ENCODE assay signal across 9 cellular contexts in genomic region chr3:20054549-20054987, GRCh38. TPM values are rescaled to one million over a fixed set of nuclear protein-coding genes. Genes with fewer than 3 reads are reported as not detected.
A peak's percentile ranks its signal among the peaks of the same experiment; 100 is the strongest.
DNase-seq lines count a peak whose midpoint lies in the region; ATAC-seq, FAIRE-seq and TF ChIP-seq lines count a peak whose summit lies in the region.
"Had no signal": no experiment of that assay in that cellular context is flagged by ENCODE, and none has a peak within 500 bp of the region (broad histone marks: within the 10 kb centered on the region; RNA-seq: fewer than 3 reads in every experiment).

No MANE protein-coding gene starts in this region.

- no peaks in the 10 kb centered on the region for H3K27me3 ChIP-seq in CD4-positive, CD25-positive, alpha-beta regulatory T cell (ENCODE audit: control insufficient read depth, insufficient read depth, low read length)
- no peaks in the 10 kb centered on the region for H3K27me3 ChIP-seq in HL-60 (ENCODE audit: insufficient read depth, poor library complexity, severe bottlenecking)
- H3K27me3 ChIP-seq in astrocyte (ENCODE audit: insufficient read depth, low read length), result no peaks in the 10 kb centered on the region
- no peaks in the 10 kb centered on the region for H3K27me3 ChIP-seq in left lung

- peaks cover 52% of the 10 kb centered on the region for H3K4me1 ChIP-seq in CD4-positive, CD25-positive, alpha-beta regulatory T cell (ENCODE audit: control insufficient read depth, insufficient read depth, low read length, poor library complexity, severe bottlenecking)
- H3K4me1 ChIP-seq in astrocyte (ENCODE audit: insufficient read depth, low read length) (peaks cover 21% of the 10 kb centered on the region), left lung (peaks cover 28 to 53% of the 10 kb centered on the region in 2 donors)

- H3K4me3 ChIP-seq in CD4-positive, CD25-positive, alpha-beta regulatory T cell (ENCODE audit: low read depth, low read length), result peak overlapping the region; percentile 80
- H3K4me3 ChIP-seq in HL-60 (replicated peaks; ENCODE audit: insufficient read depth, low read length), result no peak overlapping the region
- no peak overlapping the region for H3K4me3 ChIP-seq in astrocyte (ENCODE audit: insufficient read depth, low read depth, low read length)
- H3K4me3 ChIP-seq in left lung, result no peak overlapping the region

- no peak for FAIRE-seq in astrocyte (lab: Jason Lieb, UNC)

- peaks cover 13% of the 10 kb centered on the region for H4K20me1 ChIP-seq in astrocyte (ENCODE audit: insufficient read depth, low read length)

- H3K9me3 Mint-ChIP-seq in CD4-positive, CD25-positive, alpha-beta regulatory T cell, result no peaks in the 10 kb centered on the region
- no peaks in the 10 kb centered on the region for H3K9me3 Mint-ChIP-seq in astrocyte (ENCODE audit: unreplicated experiment)
- H3K9me3 Mint-ChIP-seq: stimulated activated naive CD8-positive, alpha-beta T cell treated with anti-CD3 and anti-CD28 coated beads, Interleukin-15, Interleukin-2, amounts not matched to agents 100 ng/mL and 50 ng/mL, for 24 hours had no signal

- peak; percentile 47 to 89 (median 51) for DNase-seq in CD4-positive, CD25-positive, alpha-beta regulatory T cell
- DNase-seq in HL-60 (ENCODE audit: low read depth in 1 of 2, low spot score in 1 of 2) (peak; percentile 93 to 97), SW 1271 (lab: John Stamatoyannopoulos, UW) (peak; percentile 90 to 95), astrocyte (ENCODE audit: low read depth) (peak; percentile 78), left lung (peak in 1 of 2 donors; percentile 39), germinal center (ENCODE audit: low spot score) (no peak)
- DNase-seq in stimulated activated CD8-positive, alpha-beta memory T cell treated with anti-CD3 and anti-CD28 coated beads, Interleukin-7, amount 100 ng/mL, for 48 hours (ENCODE audit: extremely low read depth in 1 of 2, low read depth in 1 of 2), result peak; percentile 43 to 77

- no peak overlapping the region for H3K4me3 Mint-ChIP-seq in CD4-positive, CD25-positive, alpha-beta regulatory T cell
- no peak overlapping the region for H3K4me3 Mint-ChIP-seq in astrocyte (ENCODE audit: unreplicated experiment)
- H3K4me3 Mint-ChIP-seq: stimulated activated naive CD8-positive, alpha-beta T cell treated with anti-CD3 and anti-CD28 coated beads, Interleukin-15, Interleukin-2, amounts not matched to agents 100 ng/mL and 50 ng/mL, for 24 hours had no signal

- peak overlapping the region; percentile 78 for H3K27ac ChIP-seq in CD4-positive, CD25-positive, alpha-beta regulatory T cell (ENCODE audit: insufficient read depth, low read length, poor library complexity, severe bottlenecking)
- H3K27ac ChIP-seq in HL-60 (replicated peaks) (peak overlapping the region; percentile 56), astrocyte (ENCODE audit: low read depth, low read length) (no peak overlapping the region), left lung (peak overlapping the region in 1 of 2 donors; percentile 81)

- peaks cover under 1% of the 10 kb centered on the region for H3K36me3 ChIP-seq in CD4-positive, CD25-positive, alpha-beta regulatory T cell (ENCODE audit: control insufficient read depth, insufficient read depth, low read length)
- H3K36me3 ChIP-seq in astrocyte (ENCODE audit: insufficient read depth, low read length), result no peaks in the 10 kb centered on the region
- H3K36me3 ChIP-seq in left lung, result no peaks in the 10 kb centered on the region

- intact Hi-C loops in left lung (cut with DNase I), result no loop called here

- peaks cover 15 to 41% (median 31%) of the 10 kb centered on the region in 4 donors for H3K4me1 Mint-ChIP-seq in CD4-positive, CD25-positive, alpha-beta regulatory T cell
- peaks cover 3% of the 10 kb centered on the region for H3K4me1 Mint-ChIP-seq in astrocyte (ENCODE audit: low read depth, unreplicated experiment)

- H3K27me3 Mint-ChIP-seq in CD4-positive, CD25-positive, alpha-beta regulatory T cell, result no peaks in the 10 kb centered on the region
- no peaks in the 10 kb centered on the region for H3K27me3 Mint-ChIP-seq in astrocyte (ENCODE audit: low read depth, unreplicated experiment)
- H3K27me3 Mint-ChIP-seq: stimulated activated naive CD8-positive, alpha-beta T cell treated with anti-CD3 and anti-CD28 coated beads, Interleukin-15, Interleukin-2, amounts not matched to agents 100 ng/mL and 50 ng/mL, for 24 hours had no signal

- peak; percentile 92 to 93 for ATAC-seq in CD4-positive, CD25-positive, alpha-beta regulatory T cell (ENCODE audit: low read depth in 2 of 2)
- ATAC-seq in GM21367 (IDR thresholded peaks at IDR 0.05; ENCODE audit: unreplicated experiment) (peak; percentile 70), left lung (peak; percentile 61)

- H3K79me2 ChIP-seq in astrocyte (ENCODE audit: insufficient read depth, low read length), result no peaks in the 10 kb centered on the region

- H3K36me3 Mint-ChIP-seq in CD4-positive, CD25-positive, alpha-beta regulatory T cell, result no peaks in the 10 kb centered on the region
- H3K36me3 Mint-ChIP-seq in astrocyte (ENCODE audit: low read depth, unreplicated experiment), result no peaks in the 10 kb centered on the region

- no peak overlapping the region for H3K9ac ChIP-seq in astrocyte (ENCODE audit: low read length)

- peak overlapping the region in 1 of 3 donors; percentile 2 for H3K27ac Mint-ChIP-seq in CD4-positive, CD25-positive, alpha-beta regulatory T cell
- no peak overlapping the region for H3K27ac Mint-ChIP-seq in astrocyte (ENCODE audit: unreplicated experiment)
- H3K27ac Mint-ChIP-seq: stimulated activated naive CD8-positive, alpha-beta T cell treated with anti-CD3 and anti-CD28 coated beads, Interleukin-15, Interleukin-2, amounts not matched to agents 100 ng/mL and 50 ng/mL, for 24 hours had no signal

- H2AFZ ChIP-seq in astrocyte (ENCODE audit: low read depth, low read length), result no peak overlapping the region

- H3K4me2 ChIP-seq in astrocyte (ENCODE audit: low read length), result no peak overlapping the region

- H3K9me3 ChIP-seq in CD4-positive, CD25-positive, alpha-beta regulatory T cell (ENCODE audit: control insufficient read depth in 2 of 2, low read length in 2 of 2), result no peaks in the 10 kb centered on the region
- no peaks in the 10 kb centered on the region for H3K9me3 ChIP-seq in astrocyte (ENCODE audit: insufficient read depth, low read depth, low read length)
- no peaks in the 10 kb centered on the region for H3K9me3 ChIP-seq in left lung

- TF ChIP-seq CTCF in HL-60 (IDR thresholded peaks at IDR 0.05; ENCODE audit: insufficient read depth, low read length) (no peak), astrocyte (IDR thresholded peaks at IDR 0.05; ENCODE audit: insufficient read depth, low read depth, low read length) (no peak), left lung (IDR thresholded peaks at IDR 0.05) (no peak)

RNA-seq across cellular contexts. Expression of gene KAT2B, which starts 14.3 kb away (rescaled TPM):
- 185 TPM for total RNA-seq in CD4-positive, CD25-positive, alpha-beta regulatory T cell
- polyA plus RNA-seq in CD4-positive, CD25-positive, alpha-beta regulatory T cell, result 10 to 100 TPM in 1 of 4 donors, 1 to 10 TPM in 3; 5.7 to 11.0 (median 7.9) TPM
- 4.9 and 6.2 TPM in 2 replicates for total RNA-seq in astrocyte
- total RNA-seq in left lung, result 10 to 100 TPM; 26.1 to 33.6 TPM

RNA-seq across cellular contexts. Expression of gene PP2D1, which starts 42.5 kb away (rescaled TPM):
- not detected for total RNA-seq in CD4-positive, CD25-positive, alpha-beta regulatory T cell
- polyA plus RNA-seq in CD4-positive, CD25-positive, alpha-beta regulatory T cell, result 1 to 10 TPM in 1 of 4 donors, under 1 TPM in 3; 0.16 to 1.2 (median 0.21) TPM
- total RNA-seq in astrocyte (not detected in 2 replicates), left lung (not detected)
